Comparison of ENCODE assay signal across 8 cellular contexts in the genomic region with DNA sequence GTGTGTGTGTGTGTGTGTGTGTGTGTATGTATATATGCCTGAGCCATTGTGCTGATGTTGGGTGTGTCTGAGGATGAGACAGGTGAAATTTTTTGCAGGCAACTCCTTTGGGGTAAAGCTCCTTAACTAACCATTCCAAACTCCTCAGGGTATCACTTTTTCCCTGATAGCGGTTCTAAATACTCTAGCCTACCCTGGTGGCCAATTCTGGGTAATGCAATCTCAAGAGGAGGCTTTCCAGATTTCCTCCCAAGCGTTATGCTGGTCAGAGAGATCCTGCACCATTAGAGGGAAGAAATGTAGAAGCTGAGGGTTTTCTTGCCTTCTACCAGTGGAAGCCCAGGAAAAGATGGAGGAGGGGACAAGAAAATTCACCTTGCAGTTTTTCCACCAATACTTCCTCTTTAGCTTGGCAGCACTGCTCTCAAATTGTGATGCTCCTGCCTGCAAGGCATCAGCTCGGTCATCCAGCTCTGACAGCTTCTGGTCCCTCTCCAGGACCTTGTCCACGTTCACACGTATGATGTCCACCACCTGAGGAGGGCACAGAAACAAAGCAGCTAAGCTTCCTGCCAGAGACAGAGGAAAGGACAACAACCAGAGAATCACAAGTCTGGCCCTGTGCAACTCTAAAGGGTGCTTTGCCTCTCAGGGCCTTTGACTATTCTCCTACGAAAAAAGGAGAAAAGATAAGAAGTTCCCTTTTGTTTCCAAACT. TPM values are rescaled to one million over a fixed set of nuclear protein-coding genes. Genes with fewer than 3 reads are reported as not detected.
DNase-seq lines count a peak whose midpoint lies in the region; TF ChIP-seq lines count a peak whose summit lies in the region.

No MANE protein-coding gene starts in this region.

- H3K79me2 ChIP-seq in SU-DHL-6 (ENCODE audit: insufficient read depth, low read length), result peaks cover 45% of the 10 kb centered on the region

- H3K9me3 Mint-ChIP-seq in activated naive CD4-positive, alpha-beta T cell treated with anti-CD3 and anti-CD28 coated beads for 36 hours, result no peaks in the 10 kb centered on the region

- H3K4me3 Mint-ChIP-seq in activated naive CD4-positive, alpha-beta T cell treated with anti-CD3 and anti-CD28 coated beads for 36 hours, result no peak overlapping the region

- no peaks in the 10 kb centered on the region; the same call in 1 of the 2 replicates for H4K20me1 ChIP-seq in SU-DHL-6 (ENCODE audit: low read depth, low read length)

- H3K9me3 ChIP-seq in SU-DHL-6 (ENCODE audit: insufficient read depth, low read length), result no peaks in the 10 kb centered on the region

- peaks cover 17% of the 10 kb centered on the region for H3K36me3 ChIP-seq in SU-DHL-6 (ENCODE audit: low read length)

- peak overlapping the region; percentile 38 for H3K27ac ChIP-seq in SU-DHL-6 (ENCODE audit: low read depth, low read length)
- peak overlapping the region in 21 of 59 donors; percentile 7 to 62 (median 32) for H3K27ac ChIP-seq in dorsolateral prefrontal cortex

- no peak overlapping the region for H3K9ac ChIP-seq in SU-DHL-6 (ENCODE audit: low read length)

- H3K4me2 ChIP-seq in SU-DHL-6 (ENCODE audit: low read depth, low read length, poor library complexity, severe bottlenecking), result no peak overlapping the region

- intact Hi-C loops in activated naive CD4-positive, alpha-beta T cell treated with anti-CD3 and anti-CD28 coated beads for 36 hours (cut with micrococcal nuclease), result loop anchor here (1.0 kb wide), 1 partner anchor 42 kb away; no protein-coding TSS in a partner anchor
- intact Hi-C loops in dorsolateral prefrontal cortex (cut with DNase I), result loop anchor here (2.0 to 10.0 kb wide), 4 partner anchors 43 to 143 kb away; no protein-coding TSS in a partner anchor

- H3F3A ChIP-seq in SU-DHL-6 (ENCODE audit: insufficient read depth), result peaks cover 47% of the 10 kb centered on the region

- TF ChIP-seq CTCF in SU-DHL-6 (IDR thresholded peaks at IDR 0.05; ENCODE audit: insufficient read depth, low read length, poor library complexity, severe bottlenecking), result peak; percentile 81
- peak; percentile 57 to 89 (median 80) for TF ChIP-seq CTCF in dorsolateral prefrontal cortex (IDR thresholded peaks at IDR 0.05 in 54 of 56, conservative IDR thresholded peaks at IDR 0.05 in 2 of 56; ENCODE audit: low read depth in 1 of 56, partially characterized antibody in 56 of 56)

- no peaks in the 10 kb centered on the region for H3K27me3 Mint-ChIP-seq in activated naive CD4-positive, alpha-beta T cell treated with anti-CD3 and anti-CD28 coated beads for 36 hours (ENCODE audit: low read depth)

- H3K4me3 ChIP-seq in SU-DHL-6 (ENCODE audit: insufficient read depth, low read length, poor library complexity, severe bottlenecking) (no peak overlapping the region), dorsolateral prefrontal cortex (no peak overlapping the region)

- DNase-seq in activated naive CD4-positive, alpha-beta T cell treated with anti-CD3 and anti-CD28 coated beads for 36 hours, result peak; percentile 68
- no peak for DNase-seq in activated naive CD4-positive, alpha-beta T cell (lab: John Stamatoyannopoulos, UW)
- peak; percentile 67 for DNase-seq in M059J (ENCODE audit: low read depth)
- peak in 2 of 10 donors; percentile 45 to 55 for DNase-seq in dorsolateral prefrontal cortex
- DNase-seq in medulla oblongata (ENCODE audit: extremely low spot score), result peak; percentile 90
- DNase-seq in ureter (ENCODE audit: low spot score), result peak; percentile 75
- no peak for DNase-seq in activated effector memory CD4-positive, alpha-beta T cell treated with Interleukin-2 at 50 U/mL for 16 hours

- H3K27me3 ChIP-seq in SU-DHL-6 (ENCODE audit: low read length), result no peaks in the 10 kb centered on the region
- H3K27me3 ChIP-seq in dorsolateral prefrontal cortex, result no peaks in the 10 kb centered on the region

- H3K9me2 ChIP-seq in SU-DHL-6 (replicated peaks; ENCODE audit: insufficient read depth, low read length), result no peaks in the 10 kb centered on the region

- no peak overlapping the region for H2AFZ ChIP-seq in SU-DHL-6 (ENCODE audit: low read depth, low read length, severe bottlenecking)

- H3K36me3 Mint-ChIP-seq in activated naive CD4-positive, alpha-beta T cell treated with anti-CD3 and anti-CD28 coated beads for 36 hours (ENCODE audit: low read depth), result peaks cover 82% of the 10 kb centered on the region

- peak overlapping the region; percentile 83 for H3K27ac Mint-ChIP-seq in activated naive CD4-positive, alpha-beta T cell treated with anti-CD3 and anti-CD28 coated beads for 36 hours

- H3K4me1 Mint-ChIP-seq in activated naive CD4-positive, alpha-beta T cell treated with anti-CD3 and anti-CD28 coated beads for 36 hours (ENCODE audit: low read depth), result peaks cover 86% of the 10 kb centered on the region

- CTCF ChIA-PET in activated naive CD4-positive, alpha-beta T cell treated with anti-CD3 and anti-CD28 coated beads for 36 hours (lab: Charles Lee), result interaction anchor here (0.6 to 7.9 kb wide), 31 partner anchors 9 to 373 kb away, joined by 3 to 223 read pairs (median 5); a partner anchor contains a TSS

RNA-seq across cellular contexts. Expression of a gene that starts 4.9 kb away (rescaled TPM):
- 10 to 100 TPM; 31.9 to 33.5 TPM for total RNA-seq in activated naive CD4-positive, alpha-beta T cell treated with anti-CD3 and anti-CD28 coated beads for 36 hours
- total RNA-seq in M059J (2014; rRNA removed; shearing (Covaris generic)), result 0.96 and 2.6 TPM in 2 replicates
- total RNA-seq in dorsolateral prefrontal cortex, result 100 to 1,000 TPM in 118 of 120 experiments, 10 to 100 TPM in 2; 90.3 to 464 (median 220) TPM
- 16.0 TPM for total RNA-seq in ureter

RNA-seq across cellular contexts. Expression of a gene that starts 13.8 kb away (rescaled TPM):
- 10 to 100 TPM; 27.9 to 28.0 TPM for total RNA-seq in activated naive CD4-positive, alpha-beta T cell treated with anti-CD3 and anti-CD28 coated beads for 36 hours
- 5.4 and 12.1 TPM in 2 replicates for total RNA-seq in M059J (2014; rRNA removed; shearing (Covaris generic))
- 10 to 100 TPM in 78 of 120 experiments, 1 to 10 TPM in 42; 4.2 to 19.6 (median 11.2) TPM for total RNA-seq in dorsolateral prefrontal cortex
- 52.3 TPM for total RNA-seq in ureter

RNA-seq across cellular contexts. Expression of a gene that starts 20.9 kb away (rescaled TPM):
- 10 to 100 TPM; 48.1 to 56.7 TPM for total RNA-seq in activated naive CD4-positive, alpha-beta T cell treated with anti-CD3 and anti-CD28 coated beads for 36 hours
- not detected in 2 replicates for total RNA-seq in M059J (2014; rRNA removed; shearing (Covaris generic))
- total RNA-seq in dorsolateral prefrontal cortex, result under 1 TPM in 10 of 120 experiments, not detected in 110; 0.39 to 0.79 (median 0.63) TPM
- 2.6 TPM for total RNA-seq in ureter

RNA-seq across cellular contexts. Expression of a gene that starts 27.4 kb away (rescaled TPM):
- 100 to 1,000 TPM; 273 to 278 TPM for total RNA-seq in activated naive CD4-positive, alpha-beta T cell treated with anti-CD3 and anti-CD28 coated beads for 36 hours
- total RNA-seq in M059J (2014; rRNA removed; shearing (Covaris generic)), result 141 and 159 TPM in 2 replicates
- total RNA-seq in dorsolateral prefrontal cortex (100 to 1,000 TPM in 107 of 120 experiments, 10 to 100 TPM in 13; 81.0 to 147 (median 117) TPM), ureter (150 TPM)

RNA-seq across cellular contexts. Expression of a gene that starts 28.3 kb away (rescaled TPM):
- 100 to 1,000 TPM; 252 to 261 TPM for total RNA-seq in activated naive CD4-positive, alpha-beta T cell treated with anti-CD3 and anti-CD28 coated beads for 36 hours
- 61.8 and 117 TPM in 2 replicates for total RNA-seq in M059J (2014; rRNA removed; shearing (Covaris generic))
- 10 to 100 TPM; 10.2 to 44.7 (median 21.8) TPM for total RNA-seq in dorsolateral prefrontal cortex
- 24.0 TPM for total RNA-seq in ureter

Comparison
In these comparisons a context has a peak if more than half of its experiments do, and no peak if none do; other contexts are left out.
1. DNase-seq: peak in activated naive CD4-positive, alpha-beta T cell treated with anti-CD3 and anti-CD28 coated beads for 36 hours (single experiment), M059J (single experiment), medulla oblongata (single experiment) and ureter (single experiment); none in activated naive CD4-positive, alpha-beta T cell (0 of 4) and activated effector memory CD4-positive, alpha-beta T cell treated with Interleukin-2 at 50 U/mL for 16 hours (single experiment).
2. RNA of a gene that starts 20.9 kb away (total RNA-seq): 48.1 to 56.7 TPM in activated naive CD4-positive, alpha-beta T cell treated with anti-CD3 and anti-CD28 coated beads for 36 hours; 2.6 TPM in ureter (single experiment), not detected in M059J and 0.39 to 0.79 TPM in dorsolateral prefrontal cortex; every median in the first group is over 10 times any median in the second.